Comparison of ENCODE assay signal across 8 cellular contexts in the genomic region with DNA sequence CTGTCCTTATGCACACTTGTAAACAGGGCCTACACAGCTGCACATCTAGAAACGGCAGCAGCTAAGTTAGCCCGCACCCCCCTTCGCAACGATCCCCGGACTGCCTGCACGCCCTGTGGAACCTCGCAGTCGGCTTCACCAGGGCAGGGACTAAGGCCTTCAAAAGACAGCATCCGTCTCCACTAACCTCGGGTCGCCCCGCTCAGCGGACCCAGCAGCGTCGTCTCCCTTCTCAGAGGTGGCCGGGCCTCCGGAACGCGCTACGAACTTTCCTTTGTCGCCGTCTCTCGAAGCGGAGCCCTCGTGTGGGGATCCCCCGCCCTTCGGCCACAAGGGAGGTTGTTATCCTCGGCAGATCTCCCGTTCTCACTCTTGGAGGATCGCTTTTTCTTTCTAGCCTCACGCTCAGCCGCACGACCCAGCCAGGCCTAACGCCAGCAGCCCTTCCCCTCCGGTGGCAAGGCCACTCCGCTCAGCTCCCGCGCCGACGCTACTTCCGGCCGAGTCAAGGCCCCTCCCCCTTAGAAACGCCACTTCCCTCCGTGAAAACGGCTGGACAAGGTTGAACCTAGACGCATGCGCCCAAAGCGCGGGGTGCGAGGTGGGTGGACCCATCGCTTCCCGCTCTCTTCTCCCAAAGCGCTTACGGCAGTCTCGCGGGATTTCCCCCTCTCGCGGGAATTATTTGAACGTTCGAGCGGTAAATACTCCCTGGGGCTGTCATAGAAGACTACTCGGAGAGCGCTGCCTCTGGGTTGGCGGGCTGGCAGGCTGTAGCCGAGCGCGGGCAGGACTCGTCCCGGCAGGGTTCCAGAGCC. TPM values are rescaled to one million over a fixed set of nuclear protein-coding genes. Genes with fewer than 3 reads are reported as not detected.
DNase-seq lines count a peak whose midpoint lies in the region; ATAC-seq, FAIRE-seq and TF ChIP-seq lines count a peak whose summit lies in the region.

A gene (minus strand): TSS at position 498 of the 818 bp plus-strand sequence. CDS start 6,616 bp downstream, outside the sequence.
A gene with protein sequence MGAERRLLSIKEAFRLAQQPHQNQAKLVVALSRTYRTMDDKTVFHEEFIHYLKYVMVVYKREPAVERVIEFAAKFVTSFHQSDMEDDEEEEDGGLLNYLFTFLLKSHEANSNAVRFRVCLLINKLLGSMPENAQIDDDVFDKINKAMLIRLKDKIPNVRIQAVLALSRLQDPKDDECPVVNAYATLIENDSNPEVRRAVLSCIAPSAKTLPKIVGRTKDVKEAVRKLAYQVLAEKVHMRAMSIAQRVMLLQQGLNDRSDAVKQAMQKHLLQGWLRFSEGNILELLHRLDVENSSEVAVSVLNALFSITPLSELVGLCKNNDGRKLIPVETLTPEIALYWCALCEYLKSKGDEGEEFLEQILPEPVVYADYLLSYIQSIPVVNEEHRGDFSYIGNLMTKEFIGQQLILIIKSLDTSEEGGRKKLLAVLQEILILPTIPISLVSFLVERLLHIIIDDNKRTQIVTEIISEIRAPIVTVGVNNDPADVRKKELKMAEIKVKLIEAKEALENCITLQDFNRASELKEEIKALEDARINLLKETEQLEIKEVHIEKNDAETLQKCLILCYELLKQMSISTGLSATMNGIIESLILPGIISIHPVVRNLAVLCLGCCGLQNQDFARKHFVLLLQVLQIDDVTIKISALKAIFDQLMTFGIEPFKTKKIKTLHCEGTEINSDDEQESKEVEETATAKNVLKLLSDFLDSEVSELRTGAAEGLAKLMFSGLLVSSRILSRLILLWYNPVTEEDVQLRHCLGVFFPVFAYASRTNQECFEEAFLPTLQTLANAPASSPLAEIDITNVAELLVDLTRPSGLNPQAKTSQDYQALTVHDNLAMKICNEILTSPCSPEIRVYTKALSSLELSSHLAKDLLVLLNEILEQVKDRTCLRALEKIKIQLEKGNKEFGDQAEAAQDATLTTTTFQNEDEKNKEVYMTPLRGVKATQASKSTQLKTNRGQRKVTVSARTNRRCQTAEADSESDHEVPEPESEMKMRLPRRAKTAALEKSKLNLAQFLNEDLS (plus strand): TSS at position 720 of the 818 bp plus-strand sequence. CDS start 99 bp downstream, outside the sequence.

- H3K4me1 ChIP-seq in BE2C: peaks cover 6% of the 10 kb centered on the region; the same call in 1 of the 2 replicates

- H3K4me3 ChIP-seq in BE2C (ENCODE audit: low read depth, low read length): peak within 1 kb of the TSS; percentile 87

- no peaks in the 10 kb centered on the region for H3K27me3 ChIP-seq in BE2C

- FAIRE-seq in colon (lab: Jason Lieb, UNC): peak; percentile 64

- DNase-seq in BE2C (peak; percentile 99), GM19240 (ENCODE audit: insufficient read length, low spot score) (peak; percentile 49), NCI-H526 (lab: John Stamatoyannopoulos, UW) (peak; percentile 98 to 99), kidney glomerular epithelial cell (lab: John Stamatoyannopoulos, UW) (peak; percentile 97)
- peak; percentile 99 for DNase-seq in activated CD4-positive, alpha-beta T cell treated with anti-CD3 and anti-CD28 coated beads for 48 hours
- peak; percentile 97 to 98 for DNase-seq in stimulated activated CD4-positive, alpha-beta T cell treated with anti-CD3 and anti-CD28 coated beads, Interleukin-1b, Interleukin-23, amount 100 ng/mL, for 1 hour (ENCODE audit: low read depth in 2 of 2)

- H3K36me3 ChIP-seq in BE2C: peaks cover 27% of the 10 kb centered on the region

- TF ChIP-seq CTCF in BE2C (IDR thresholded peaks at IDR 0.05; ENCODE audit: low read depth, low read length): no peak

- ATAC-seq in HG03460 (IDR thresholded peaks at IDR 0.05; ENCODE audit: unreplicated experiment): peak; percentile 90

- H3K9me3 ChIP-seq in BE2C: no peaks in the 10 kb centered on the region

RNA-seq across cellular contexts. Expression of the first gene that starts in this region (rescaled TPM):
- polyA plus RNA-seq in BE2C (2012; ENCODE audit: insufficient read depth, insufficient read length, low read depth): 22.9 TPM

RNA-seq across cellular contexts. Expression of the second gene that starts in this region (rescaled TPM):
- 2.8 TPM for polyA plus RNA-seq in BE2C (2012; ENCODE audit: insufficient read depth, insufficient read length, low read depth)

Comparison
In these comparisons a context has a peak if more than half of its experiments do, and no peak if none do; other contexts are left out.
1. Peak in every context shown above with its lines: DNase-seq, ATAC-seq and H3K4me3 ChIP-seq.
2. DNase-seq: peak in every context shown above with its lines; median percentile 99 in BE2C; 99 in activated CD4-positive, alpha-beta T cell treated with anti-CD3 and anti-CD28 coated beads for 48 hours; 98 in NCI-H526; 98 in stimulated activated CD4-positive, alpha-beta T cell treated with anti-CD3 and anti-CD28 coated beads, Interleukin-1b, Interleukin-23, amount 100 ng/mL, for 1 hour; 97 in kidney glomerular epithelial cell; 49 in GM19240.